ENCODE assay signal across 12 cellular contexts in the genomic region with DNA sequence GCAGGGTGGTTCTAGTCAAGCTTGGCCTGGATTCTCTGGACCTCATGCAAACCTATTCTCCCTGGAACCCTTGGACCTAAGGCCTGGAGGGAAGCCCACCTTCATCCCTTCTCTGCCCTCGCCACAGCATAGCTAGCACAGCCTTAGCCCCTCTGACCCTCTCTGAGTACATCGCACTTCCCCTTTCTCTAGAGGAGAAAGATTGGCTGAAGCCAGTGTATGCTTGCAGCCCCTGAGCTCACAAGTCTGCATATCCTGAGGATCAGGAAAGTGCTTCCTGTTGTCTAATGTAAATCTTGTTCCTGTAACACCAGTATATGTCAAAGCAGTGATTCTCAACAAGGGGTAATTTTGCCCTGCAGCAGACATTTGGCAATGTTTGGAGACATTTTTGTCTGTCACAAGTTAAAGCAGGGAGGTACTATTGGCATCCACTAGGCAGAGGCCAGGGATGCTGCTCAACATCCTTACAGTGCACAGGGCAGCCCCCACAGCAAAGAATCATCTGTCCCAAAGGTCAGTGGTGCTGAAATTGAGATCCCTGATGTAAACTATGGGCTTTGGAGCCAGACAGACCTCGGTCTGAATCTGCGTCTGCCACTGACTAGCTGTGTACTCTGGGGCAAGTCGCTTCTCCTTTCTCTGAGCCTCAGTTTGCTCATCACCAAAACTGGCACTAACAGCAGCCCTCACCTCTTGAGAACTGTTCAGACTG. TPM values are rescaled to one million over a fixed set of nuclear protein-coding genes. Genes with fewer than 3 reads are reported as not detected.
DNase-seq lines count a peak whose midpoint lies in the region; ATAC-seq, FAIRE-seq and TF ChIP-seq lines count a peak whose summit lies in the region.
"Had no signal": no experiment of that assay in that cellular context is flagged by ENCODE, and none has a peak within 500 bp of the region (broad histone marks: within the 10 kb centered on the region; RNA-seq: fewer than 3 reads in every experiment).

No MANE protein-coding gene starts in this region.

- H3K4me1 ChIP-seq in A549 = peaks cover 29% of the 10 kb centered on the region

- TF ChIP-seq RAD21 in A549 (conservative IDR thresholded peaks at IDR 0.05 in 1 of 2, IDR thresholded peaks at IDR 0.05 in 1 of 2) = no peak

- H3K36me3 Mint-ChIP-seq in mesothelial cell of epicardium = no peaks in the 10 kb centered on the region

- FAIRE-seq in A549 (lab: Jason Lieb, UNC) = no peak
- peak; percentile 42 for FAIRE-seq in HTR-8/SVneo (lab: Jason Lieb, UNC)

- no peaks in the 10 kb centered on the region for H3K9me3 Mint-ChIP-seq in mesothelial cell of epicardium

- TF ChIP-seq CTCF in A549 (IDR thresholded peaks at IDR 0.05) (no peak), mesothelial cell of epicardium (IDR thresholded peaks at IDR 0.05; ENCODE audit: unreplicated experiment) (no peak), GM13977 (IDR thresholded peaks at IDR 0.05; ENCODE audit: extremely low read depth, insufficient read depth, missing control alignments) (no peak)

- TF ChIP-seq EP300 in A549 (IDR thresholded peaks at IDR 0.05) = no peak

- H3K4me3 ChIP-seq in A549 = no peak overlapping the region
- H3K4me3 ChIP-seq: MG63 had no signal

- H3K4me1 Mint-ChIP-seq in mesothelial cell of epicardium = peaks cover 46% of the 10 kb centered on the region

- H3K27me3 Mint-ChIP-seq in mesothelial cell of epicardium (ENCODE audit: low read depth) = peaks cover 41% of the 10 kb centered on the region

- POLR2A ChIA-PET in A549 (lab: Yijun Ruan, JAX) = no interaction called here

- ATAC-seq in A549 = no peak

- peak overlapping the region in 1 of 2 experiments; percentile 27; a peak in 1 of 6 replicates for H3K27ac ChIP-seq in A549

- in situ Hi-C loops in GM13977 (cut with MboI; ENCODE audit: low pct_unique_long_range_greater_than_20kb, low sequenced_read_pairs, unreplicated experiment) = no loop called here

- CTCF ChIA-PET in A549 (lab: Yijun Ruan, JAX) = interaction anchor here (0.9 to 3.2 kb wide), 4 partner anchors 13 to 37 kb away, joined by 3 to 14 read pairs (median 6); no protein-coding TSS in a partner anchor

- WGBS in A549 (ENCODE audit: missing lambda C conversion rate) = 87% methylated on average over 5 of the region's 5 CpGs

- DNase-seq in A549 (ENCODE audit: low read depth in 1 of 2, low spot score in 1 of 2) = no peak
- no peak for DNase-seq in HTR-8/SVneo (ENCODE audit: insufficient read length, low spot score)
- DNase-seq in SKM-1 (lab: John Stamatoyannopoulos, UW; ENCODE audit: unreplicated experiment) = peak; percentile 48
- DNase-seq in mesothelial cell of epicardium (ENCODE audit: low spot score in 2 of 2, unreplicated experiment in 2 of 2) = no peak
- DNase-seq in activated CD4-positive, alpha-beta T cell treated with anti-CD3 and anti-CD28 coated beads, Interleukin-2, amount 50 U/mL, for 4 hours = no peak
- DNase-seq in NCI-H1417 treated with DMSO at 0.1 percent for 48 hours (lab: John Stamatoyannopoulos, UW) = no peak
- no peak for DNase-seq in SW480 (ENCODE audit: low spot score)
- DNase-seq in GM13977 (ENCODE audit: low spot score) = no peak
- DNase-seq: activated CD4-positive, alpha-beta T cell treated with anti-CD3 and anti-CD28 coated beads for 1 hour; NCI-H2227 treated with DMSO at 0.1 percent for 48 hours; stimulated activated CD8-positive, alpha-beta memory T cell treated with anti-CD3 and anti-CD28 coated beads, Interleukin-4, amount 100 ng/mL, for 48 hours had no signal

- H3K4me3 Mint-ChIP-seq in mesothelial cell of epicardium = peak overlapping the region; percentile 6

- no peak for TF ChIP-seq POLR2A in A549 (IDR thresholded peaks at IDR 0.05; ENCODE audit: low read length)

- H3K9me3 ChIP-seq in A549 = no peaks in the 10 kb centered on the region
- H3K9me3 ChIP-seq: MG63 had no signal

- H3K27ac Mint-ChIP-seq in mesothelial cell of epicardium = no peak overlapping the region

- H3K4me2 ChIP-seq in A549 = peak overlapping the region; percentile 85

TF ChIP-seq in A549, 52 proteins besides CTCF, POLR2A, EP300 and RAD21:
- TF ChIP-seq CBX2 (IDR thresholded peaks at IDR 0.05; ENCODE audit: borderline replicate concordance, low read depth) = no peak
- TF ChIP-seq, protein P1, sequence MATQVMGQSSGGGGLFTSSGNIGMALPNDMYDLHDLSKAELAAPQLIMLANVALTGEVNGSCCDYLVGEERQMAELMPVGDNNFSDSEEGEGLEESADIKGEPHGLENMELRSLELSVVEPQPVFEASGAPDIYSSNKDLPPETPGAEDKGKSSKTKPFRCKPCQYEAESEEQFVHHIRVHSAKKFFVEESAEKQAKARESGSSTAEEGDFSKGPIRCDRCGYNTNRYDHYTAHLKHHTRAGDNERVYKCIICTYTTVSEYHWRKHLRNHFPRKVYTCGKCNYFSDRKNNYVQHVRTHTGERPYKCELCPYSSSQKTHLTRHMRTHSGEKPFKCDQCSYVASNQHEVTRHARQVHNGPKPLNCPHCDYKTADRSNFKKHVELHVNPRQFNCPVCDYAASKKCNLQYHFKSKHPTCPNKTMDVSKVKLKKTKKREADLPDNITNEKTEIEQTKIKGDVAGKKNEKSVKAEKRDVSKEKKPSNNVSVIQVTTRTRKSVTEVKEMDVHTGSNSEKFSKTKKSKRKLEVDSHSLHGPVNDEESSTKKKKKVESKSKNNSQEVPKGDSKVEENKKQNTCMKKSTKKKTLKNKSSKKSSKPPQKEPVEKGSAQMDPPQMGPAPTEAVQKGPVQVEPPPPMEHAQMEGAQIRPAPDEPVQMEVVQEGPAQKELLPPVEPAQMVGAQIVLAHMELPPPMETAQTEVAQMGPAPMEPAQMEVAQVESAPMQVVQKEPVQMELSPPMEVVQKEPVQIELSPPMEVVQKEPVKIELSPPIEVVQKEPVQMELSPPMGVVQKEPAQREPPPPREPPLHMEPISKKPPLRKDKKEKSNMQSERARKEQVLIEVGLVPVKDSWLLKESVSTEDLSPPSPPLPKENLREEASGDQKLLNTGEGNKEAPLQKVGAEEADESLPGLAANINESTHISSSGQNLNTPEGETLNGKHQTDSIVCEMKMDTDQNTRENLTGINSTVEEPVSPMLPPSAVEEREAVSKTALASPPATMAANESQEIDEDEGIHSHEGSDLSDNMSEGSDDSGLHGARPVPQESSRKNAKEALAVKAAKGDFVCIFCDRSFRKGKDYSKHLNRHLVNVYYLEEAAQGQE (IDR thresholded peaks at IDR 0.05) = 0 out of 2 replicates have a peak, but pooled peaks have one; percentile 25
TF ChIP-seq in A549: peak in this region for 1.

RNA-seq across cellular contexts. Expression of a gene that starts 2.2 kb away (rescaled TPM):
- polyA plus RNA-seq in A549 (2011; rRNA removed) (17.1 and 18.3 TPM in 2 replicates), A549 (2017; fragmentation: RNase III; extraction: RNeasy Plus Mini Kit Qiagen cat#74134 plus additional on column Dnase treatment) (10.1 to 11.0 TPM (median 10.2 TPM) in 3 replicates)
- polyA plus RNA-seq in A549 (2012; cell fraction: cytosol; rRNA removed) = 20.7 and 22.9 TPM in 2 replicates
- 23.1 and 25.8 TPM in 2 replicates for polyA plus RNA-seq in A549 (2012; cell fraction: nucleus; rRNA removed)
- polyA minus RNA-seq in A549 (2011; rRNA and poly(A)+ RNA removed) = 15.1 and 17.9 TPM in 2 replicates
- 15.2 to 17.0 TPM (median 16.1 TPM) in 3 replicates for total RNA-seq in mesothelial cell of epicardium

RNA-seq across cellular contexts. Expression of a gene that starts 28.6 kb away (rescaled TPM):
- polyA plus RNA-seq in A549 (2011; rRNA removed) (31.6 and 33.6 TPM in 2 replicates), A549 (2017; fragmentation: RNase III; extraction: RNeasy Plus Mini Kit Qiagen cat#74134 plus additional on column Dnase treatment) (15.6 to 18.5 TPM (median 15.8 TPM) in 3 replicates)
- 12.1 and 18.0 TPM in 2 replicates for polyA plus RNA-seq in A549 (2012; cell fraction: cytosol; rRNA removed)
- polyA plus RNA-seq in A549 (2012; cell fraction: nucleus; rRNA removed) = 20.2 and 26.1 TPM in 2 replicates
- 63.0 and 65.3 TPM in 2 replicates for polyA minus RNA-seq in A549 (2011; rRNA and poly(A)+ RNA removed)
- total RNA-seq in mesothelial cell of epicardium = 27.7 to 30.4 TPM (median 28.3 TPM) in 3 replicates
